ENCODE assay signal across 16 cellular contexts in the genomic region with DNA sequence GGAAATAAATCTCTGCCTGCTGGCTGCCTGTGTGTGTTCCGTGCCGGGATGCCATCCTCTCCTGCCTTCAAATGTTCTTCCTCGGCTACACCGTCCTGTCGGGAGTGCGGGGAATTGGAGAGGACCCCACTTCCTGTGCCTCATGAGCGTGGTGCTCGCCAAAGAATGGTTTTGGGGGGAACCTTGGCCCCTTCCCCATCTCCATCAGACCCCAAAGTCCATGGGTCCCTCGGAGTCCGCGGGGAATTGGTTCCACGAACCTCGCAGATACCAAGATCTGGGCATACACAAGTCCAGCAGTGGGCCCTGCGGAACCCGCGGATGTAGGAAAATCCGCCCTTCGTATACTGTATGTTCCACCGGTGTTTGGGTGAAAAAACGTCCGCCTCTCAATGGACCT. TPM values are rescaled to one million over a fixed set of nuclear protein-coding genes. Genes with fewer than 3 reads are reported as not detected.
DNase-seq lines count a peak whose midpoint lies in the region; ATAC-seq, FAIRE-seq and TF ChIP-seq lines count a peak whose summit lies in the region.
"Had no signal": no experiment of that assay in that cellular context is flagged by ENCODE, and none has a peak within 500 bp of the region (broad histone marks: within the 10 kb centered on the region; RNA-seq: fewer than 3 reads in every experiment).

No MANE protein-coding gene starts in this region.

- peak overlapping the region; percentile 97 for H3K27ac ChIP-seq in cardiac muscle cell
- no peak overlapping the region for H3K27ac ChIP-seq in kidney (ENCODE audit: low read depth in 2 of 2, low read length in 2 of 2)

- H3K4me3 Mint-ChIP-seq in T-helper 17 cell = peak overlapping the region; percentile 36
- peak overlapping the region; percentile 49 for H3K4me3 Mint-ChIP-seq in stimulated activated memory B cell treated with anti-CD40 and anti-IgM and Interleukin-4, amounts not matched to agents 10 μg/mL and 1 μg/mL and 100 μg/mL, for 72 hours
- H3K4me3 Mint-ChIP-seq: stimulated activated naive CD8-positive, alpha-beta T cell treated with anti-CD3 and anti-CD28 coated beads, Interleukin-15, Interleukin-2, amounts not matched to agents 100 ng/mL and 50 ng/mL, for 24 hours had no signal

- H3K27me3 Mint-ChIP-seq in T-helper 17 cell = no peaks in the 10 kb centered on the region
- no peaks in the 10 kb centered on the region for H3K27me3 Mint-ChIP-seq in stimulated activated memory B cell treated with anti-CD40 and anti-IgM and Interleukin-4, amounts not matched to agents 10 μg/mL and 1 μg/mL and 100 μg/mL, for 72 hours
- H3K27me3 Mint-ChIP-seq: stimulated activated naive CD8-positive, alpha-beta T cell treated with anti-CD3 and anti-CD28 coated beads, Interleukin-15, Interleukin-2, amounts not matched to agents 100 ng/mL and 50 ng/mL, for 24 hours had no signal

- no peak overlapping the region for H3K27ac Mint-ChIP-seq in T-helper 17 cell
- H3K27ac Mint-ChIP-seq in stimulated activated memory B cell treated with anti-CD40 and anti-IgM and Interleukin-4, amounts not matched to agents 10 μg/mL and 1 μg/mL and 100 μg/mL, for 72 hours = peak overlapping the region; percentile 22

- H3K9ac ChIP-seq in kidney (ENCODE audit: low read length in 2 of 2) = no peak overlapping the region

- no peak for DNase-seq in cardiac muscle cell (ENCODE audit: low read depth in 1 of 2, low spot score in 1 of 2)
- DNase-seq in left ventricle myocardium superior = no peak
- DNase-seq in T-helper 17 cell = no peak
- DNase-seq in kidney = peak; percentile 82
- DNase-seq in epidermal melanocyte (ENCODE audit: insufficient read length, low spot score) = no peak
- DNase-seq: gastrocnemius medialis, mammary epithelial cell, NCI-H1048, NCI-H82 had no signal

- H3K9me3 Mint-ChIP-seq in stimulated activated memory B cell treated with anti-CD40 and anti-IgM and Interleukin-4, amounts not matched to agents 10 μg/mL and 1 μg/mL and 100 μg/mL, for 72 hours = peaks cover 4% of the 10 kb centered on the region
- H3K9me3 Mint-ChIP-seq: stimulated activated naive CD8-positive, alpha-beta T cell treated with anti-CD3 and anti-CD28 coated beads, Interleukin-15, Interleukin-2, amounts not matched to agents 100 ng/mL and 50 ng/mL, for 24 hours had no signal

- H3K36me3 ChIP-seq in cardiac muscle cell = no peaks in the 10 kb centered on the region
- H3K36me3 ChIP-seq in kidney (ENCODE audit: control insufficient read depth in 1 of 2, insufficient read depth in 2 of 2, low read length in 2 of 2) = peaks cover 0 to 3% of the 10 kb centered on the region in 2 donors
- H3K36me3 ChIP-seq: gastrocnemius medialis, vagina had no signal

- H3K9me3 ChIP-seq in cardiac muscle cell (ENCODE audit: low read depth) (no peaks in the 10 kb centered on the region), T-helper 17 cell (ENCODE audit: control insufficient read depth, low read length, poor library complexity, severe bottlenecking) (no peaks in the 10 kb centered on the region), kidney (ENCODE audit: control insufficient read depth in 1 of 2, low read length in 2 of 2) (no peaks in the 10 kb centered on the region)
- H3K9me3 ChIP-seq: gastrocnemius medialis, vagina had no signal

- H3K27me3 ChIP-seq in cardiac muscle cell = no peaks in the 10 kb centered on the region
- H3K27me3 ChIP-seq: gastrocnemius medialis, vagina had no signal

- TF ChIP-seq POLR2A in GM18505 (IDR thresholded peaks at IDR 0.05; ENCODE audit: borderline replicate concordance, extremely low read depth, insufficient read depth, insufficient read length) = no peak

- intact Hi-C loops in left ventricle myocardium superior (cut with micrococcal nuclease) (loop anchor here (10.0 kb wide), 1 partner anchor 88 kb away; no protein-coding TSS in a partner anchor), kidney (cut with DNase I) (no loop called here)

- TF ChIP-seq CTCF in cardiac muscle cell (IDR thresholded peaks at IDR 0.05; ENCODE audit: low read depth, low read length) (no peak), kidney (IDR thresholded peaks at IDR 0.05; ENCODE audit: borderline replicate concordance, extremely low read depth, insufficient read depth) (no peak)

- ATAC-seq in left ventricle myocardium superior = no peak
- ATAC-seq in T-helper 17 cell = no peak
- ATAC-seq in stimulated activated memory B cell treated with anti-CD40 and anti-IgM and Interleukin-4, amounts not matched to agents 10 μg/mL and 1 μg/mL and 100 μg/mL, for 72 hours = no peak
- ATAC-seq in HG03342 (IDR thresholded peaks at IDR 0.05; ENCODE audit: unreplicated experiment) = no peak
- no peak for ATAC-seq in GM18505 (IDR thresholded peaks at IDR 0.05; ENCODE audit: unreplicated experiment)
- ATAC-seq: gastrocnemius medialis, Right ventricle myocardium inferior had no signal

- no peak for FAIRE-seq in kidney (lab: Jason Lieb, UNC)
- FAIRE-seq: endothelial cell of umbilical vein had no signal

- H3K4me3 ChIP-seq in cardiac muscle cell (no peak overlapping the region), kidney (ENCODE audit: low read length in 2 of 2) (no peak overlapping the region)
- H3K4me3 ChIP-seq: gastrocnemius medialis, vagina had no signal

- H3K4me1 Mint-ChIP-seq in T-helper 17 cell = peaks cover 39% of the 10 kb centered on the region
- H3K4me1 Mint-ChIP-seq in stimulated activated memory B cell treated with anti-CD40 and anti-IgM and Interleukin-4, amounts not matched to agents 10 μg/mL and 1 μg/mL and 100 μg/mL, for 72 hours = peaks cover 55% of the 10 kb centered on the region

- H3K4me1 ChIP-seq in cardiac muscle cell (ENCODE audit: low read depth) (peaks cover 6% of the 10 kb centered on the region), kidney (ENCODE audit: control insufficient read depth in 1 of 2, insufficient read depth in 1 of 2, low read depth in 1 of 2, low read length in 2 of 2) (peaks cover 3 to 20% of the 10 kb centered on the region in 2 donors)

- peaks cover 8% of the 10 kb centered on the region for H3K36me3 Mint-ChIP-seq in T-helper 17 cell (ENCODE audit: low read depth)
- peaks cover 27% of the 10 kb centered on the region for H3K36me3 Mint-ChIP-seq in stimulated activated memory B cell treated with anti-CD40 and anti-IgM and Interleukin-4, amounts not matched to agents 10 μg/mL and 1 μg/mL and 100 μg/mL, for 72 hours

RNA-seq across cellular contexts. Expression of a gene that starts 2.3 kb away (rescaled TPM):
- 7.1 and 11.2 TPM in 2 replicates for total RNA-seq in cardiac muscle cell
- 1.9 and 2.6 TPM in 2 replicates for polyA plus RNA-seq in cardiac muscle cell
- total RNA-seq in left ventricle myocardium superior = 21.8 TPM
- 10 to 100 TPM; 12.6 to 12.8 TPM for total RNA-seq in T-helper 17 cell
- 17.4 TPM for total RNA-seq in kidney
- 5.8 TPM for polyA plus RNA-seq in kidney (ENCODE audit: insufficient read depth, low read depth, low replicate concordance)

RNA-seq across cellular contexts. Expression of a gene that starts 3.0 kb away (rescaled TPM):
- total RNA-seq in cardiac muscle cell = 26.5 and 29.1 TPM in 2 replicates
- polyA plus RNA-seq in cardiac muscle cell = 15.9 and 17.3 TPM in 2 replicates
- total RNA-seq in left ventricle myocardium superior = 17.0 TPM
- 10 to 100 TPM; 16.6 to 17.0 TPM for total RNA-seq in T-helper 17 cell
- total RNA-seq in kidney = 22.9 TPM
- 32.6 TPM for polyA plus RNA-seq in kidney (ENCODE audit: insufficient read depth, low read depth, low replicate concordance)

RNA-seq across cellular contexts. Expression of a gene that starts 3.8 kb away (rescaled TPM):
- 12.8 and 13.6 TPM in 2 replicates for total RNA-seq in cardiac muscle cell
- 18.7 and 25.3 TPM in 2 replicates for polyA plus RNA-seq in cardiac muscle cell
- total RNA-seq in left ventricle myocardium superior = 16.3 TPM
- total RNA-seq in T-helper 17 cell = 10 to 100 TPM in 1 of 2 donors, 1 to 10 TPM in 1; 9.2 to 10.7 TPM
- 17.9 TPM for total RNA-seq in kidney
- polyA plus RNA-seq in kidney (ENCODE audit: insufficient read depth, low read depth, low replicate concordance) = 11.9 TPM

RNA-seq across cellular contexts. Expression of a gene that starts 21.3 kb away (rescaled TPM):
- 15.1 and 15.4 TPM in 2 replicates for total RNA-seq in cardiac muscle cell
- 13.3 and 14.0 TPM in 2 replicates for polyA plus RNA-seq in cardiac muscle cell
- 13.4 TPM for total RNA-seq in left ventricle myocardium superior
- total RNA-seq in T-helper 17 cell = 10 to 100 TPM; 11.3 to 13.8 TPM
- total RNA-seq in kidney = 9.8 TPM
- polyA plus RNA-seq in kidney (ENCODE audit: insufficient read depth, low read depth, low replicate concordance) = 6.6 TPM

RNA-seq across cellular contexts. Expression of a gene that starts 22.5 kb away (rescaled TPM):
- total RNA-seq in cardiac muscle cell (10.3 and 13.4 TPM in 2 replicates), left ventricle myocardium superior (14.7 TPM), T-helper 17 cell (1 to 10 TPM; 5.9 to 6.2 TPM), kidney (16.6 TPM)
- polyA plus RNA-seq in cardiac muscle cell (14.9 and 17.7 TPM in 2 replicates), kidney (ENCODE audit: insufficient read depth, low read depth, low replicate concordance) (10.9 TPM)
